Comparison of ENCODE assay signal across 34 cellular contexts in the genomic region with DNA sequence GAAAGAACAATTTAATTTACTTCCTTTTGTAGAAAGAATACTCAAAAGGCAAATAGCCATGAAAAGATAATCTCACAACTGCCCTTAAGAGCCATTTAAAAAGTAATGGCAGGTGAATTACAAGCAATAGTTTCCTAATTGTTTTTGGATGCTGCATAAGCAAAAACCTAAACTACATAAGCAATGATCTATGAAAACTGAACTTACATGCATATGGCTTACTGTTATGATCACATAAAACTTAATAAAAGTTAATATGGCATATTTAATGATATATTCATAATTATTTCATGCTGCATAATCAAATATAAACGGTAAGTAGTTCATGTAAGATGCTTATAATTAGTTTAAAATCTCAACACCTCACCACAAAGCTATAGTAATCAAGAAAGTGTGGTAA.
"Had no signal": no experiment of that assay in that cellular context is flagged by ENCODE, and none has a peak within 500 bp of the region (broad histone marks: within the 10 kb centered on the region; RNA-seq: fewer than 3 reads in every experiment).

No MANE protein-coding gene starts in this region.

- H3K4me3 ChIP-seq: MG63 had no signal

- DNase-seq: Karpas-422, Kasumi-1, MG63, MM.1S, NCI-H1048, NCI-H1092, NCI-H1092 treated with DMSO at 0.1 percent for 48 hours, NCI-H1105, NCI-H1105 treated with DMSO at 0.1 percent for 48 hours, NCI-H1417, NCI-H1417 treated with DMSO at 0.1 percent for 48 hours, NCI-H1436, NCI-H1436 treated with DMSO at 0.1 percent for 48 hours, NCI-H146, NCI-H1694, NCI-H1694 treated with DMSO at 0.1 percent for 48 hours, NCI-H187, NCI-H187 treated with DMSO at 0.1 percent for 48 hours, NCI-H2029, NCI-H2029 treated with DMSO at 0.1 percent for 48 hours, NCI-H2081, NCI-H2081 treated with DMSO at 0.1 percent for 48 hours, NCI-H2107, NCI-H2171, NCI-H2171 treated with DMSO at 0.1 percent for 48 hours, NCI-H2227 treated with DMSO at 0.1 percent for 48 hours, NCI-H226, NCI-H345, NCI-H446, NCI-H446 treated with DMSO at 0.1 percent for 48 hours, NCI-H510A, NCI-H510A treated with DMSO at 0.1 percent for 48 hours, NCI-H524, NCI-H524 treated with DMSO at 0.1 percent for 48 hours had no signal

- H3K9me3 ChIP-seq: MG63 had no signal
